33 cellular contexts compared by ENCODE assay signal in genomic region chr7:87007063-87007462, GRCh38.
"Had no signal": no experiment of that assay in that cellular context is flagged by ENCODE, and none has a peak within 500 bp of the region (broad histone marks: within the 10 kb centered on the region; RNA-seq: fewer than 3 reads in every experiment).

No MANE protein-coding gene starts in this region.

- H3K36me3 ChIP-seq: left lung, lower lobe of right lung, neural progenitor cell, neutrophil, pancreas, prostate gland, suprapubic skin, thoracic aorta, tibial artery, upper lobe of right lung had no signal

- H3K27ac Mint-ChIP-seq: immature natural killer cell; natural killer cell; nephron progenitor cell; neural progenitor cell; stimulated activated naive CD8-positive, alpha-beta T cell treated with anti-CD3 and anti-CD28 coated beads, Interleukin-15, Interleukin-2, amounts not matched to agents 100 ng/mL and 50 ng/mL, for 24 hours had no signal

- H3K4me3 Mint-ChIP-seq: immature natural killer cell; naive B cell; natural killer cell; nephron progenitor cell; neural progenitor cell; stimulated activated naive CD8-positive, alpha-beta T cell treated with anti-CD3 and anti-CD28 coated beads, Interleukin-15, Interleukin-2, amounts not matched to agents 100 ng/mL and 50 ng/mL, for 24 hours had no signal

- H3K4me1 ChIP-seq: pancreas, prostate gland, tibial artery had no signal

- H3K9me3 ChIP-seq: left lung, lower lobe of right lung, neutrophil, pancreas, prostate gland, suprapubic skin, thoracic aorta, tibial artery, upper lobe of right lung had no signal

- H3K9ac ChIP-seq: neural progenitor cell had no signal

- H3K4me3 ChIP-seq: left lung, lower lobe of right lung, neural progenitor cell, pancreas, prostate gland, skin epidermis, suprapubic skin, thoracic aorta, tibial artery, upper lobe of right lung had no signal

- H3K4me2 ChIP-seq: neural progenitor cell had no signal

- H3K36me3 Mint-ChIP-seq: immature natural killer cell, naive B cell, natural killer cell had no signal

- ATAC-seq: left colon, left lung, lower lobe of right lung, natural killer cell, pancreas, right cardiac atrium, sciatic nerve, upper lobe of right lung had no signal

- H2AFZ ChIP-seq: neural progenitor cell had no signal

- H3K9me3 Mint-ChIP-seq: immature natural killer cell; natural killer cell; nephron progenitor cell; neural progenitor cell; stimulated activated naive CD8-positive, alpha-beta T cell treated with anti-CD3 and anti-CD28 coated beads, Interleukin-15, Interleukin-2, amounts not matched to agents 100 ng/mL and 50 ng/mL, for 24 hours had no signal

- H3K27me3 ChIP-seq: left lung, neural progenitor cell, neutrophil, pancreas, suprapubic skin, tibial artery, upper lobe of right lung had no signal

- DNase-seq: hypothalamus; immature natural killer cell; kidney; left colon; left lung; lower lobe of right lung; mammary epithelial cell; mesenchymal stem cell; naive B cell; natural killer cell; nephron progenitor cell; pancreas; posterior cingulate gyrus; retina; right cardiac atrium; stimulated activated CD4-positive, alpha-beta T cell treated with anti-CD3 and anti-CD28 coated beads, Interleukin-12 subunit alpha, Interleukin-12 subunit beta, amount 100 ng/mL, for 4 hours; stimulated activated CD4-positive, alpha-beta T cell treated with anti-CD3 and anti-CD28 coated beads, Interleukin-15, amount 100 ng/mL, for 24 hours; stimulated activated CD4-positive, alpha-beta T cell treated with anti-CD3 and anti-CD28 coated beads, Interleukin-2, amount 100 ng/mL, for 24 hours; stimulated activated CD4-positive, alpha-beta T cell treated with anti-CD3 and anti-CD28 coated beads, Interleukin-4, amount 100 ng/mL, for 1 hour; stimulated activated naive CD4-positive, alpha-beta T cell; tibial artery; trophoblast cell; upper lobe of right lung had no signal

- H3K27ac ChIP-seq: left lung, lower lobe of right lung, neural progenitor cell, neutrophil, pancreas, prostate gland, skin epidermis, suprapubic skin, thoracic aorta, tibial artery, upper lobe of right lung had no signal

- H3K27me3 Mint-ChIP-seq: stimulated activated naive CD8-positive, alpha-beta T cell treated with anti-CD3 and anti-CD28 coated beads, Interleukin-15, Interleukin-2, amounts not matched to agents 100 ng/mL and 50 ng/mL, for 24 hours had no signal

- FAIRE-seq: islet of Langerhans, kidney, pancreas, urothelium cell line had no signal
